ENCODE assay signal across 37 cellular contexts in the genomic region with DNA sequence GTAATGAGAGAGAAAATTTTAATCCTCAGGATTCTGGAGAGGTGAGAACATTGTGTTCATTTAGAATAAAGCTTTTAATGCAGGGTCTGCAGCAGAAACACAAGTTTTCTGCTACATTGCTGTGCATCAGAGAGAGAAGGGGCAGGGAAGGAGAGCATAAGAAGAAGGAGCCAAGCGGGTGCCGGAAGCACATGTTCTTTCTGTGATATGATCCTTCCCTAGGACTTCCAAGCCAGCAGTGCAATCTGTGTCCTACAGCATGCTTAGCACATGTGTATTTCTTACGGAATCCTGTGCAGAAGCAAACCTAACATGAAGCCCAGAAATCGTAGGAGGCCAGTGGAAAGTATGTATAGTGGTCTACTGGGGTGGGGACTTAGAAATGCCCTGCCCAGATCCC.
"Had no signal": no experiment of that assay in that cellular context is flagged by ENCODE, and none has a peak within 500 bp of the region (broad histone marks: within the 10 kb centered on the region; RNA-seq: fewer than 3 reads in every experiment).

No MANE protein-coding gene starts in this region.

- H3K27me3 Mint-ChIP-seq: activated CD4-positive, alpha-beta memory T cell treated with anti-CD3 and anti-CD28 coated beads for 36 hours; activated CD4-positive, alpha-beta T cell treated with anti-CD3 and anti-CD28 coated beads, Interleukin-2, amount 10 ng/mL, durations not matched to agents 24 days and 14 days; activated naive CD8-positive, alpha-beta T cell treated with anti-CD3 and anti-CD28 coated beads for 36 hours; activated T-helper 17 cell treated with anti-CD3 and anti-CD28 coated beads, Interleukin-2, amount 50 U/mL, for 72 hours had no signal

- H3K36me3 ChIP-seq: adrenal gland, brain microvascular endothelial cell, breast epithelium had no signal

- H3K9me3 Mint-ChIP-seq: activated B cell treated with CpG ODN at 0.5 μM for 24 hours; activated CD4-positive, alpha-beta memory T cell treated with anti-CD3 and anti-CD28 coated beads for 36 hours; activated CD4-positive, alpha-beta T cell treated with anti-CD3 and anti-CD28 coated beads, Interleukin-2, amount 10 ng/mL, durations not matched to agents 24 days and 14 days; activated CD8-positive, alpha-beta T cell treated with anti-CD3 and anti-CD28 coated beads for 36 hours; activated naive CD4-positive, alpha-beta T cell treated with anti-CD3 and anti-CD28 coated beads for 36 hours; activated naive CD8-positive, alpha-beta T cell treated with anti-CD3 and anti-CD28 coated beads for 36 hours; activated T-cell treated with anti-CD3 and anti-CD28 coated beads, Interleukin-2, amount 50 U/mL, for 4 hours; activated T-helper 1 cell treated with anti-CD3 and anti-CD28 coated beads, Interleukin-12 subunit alpha, Interleukin-12 subunit beta, Interleukin-2, Interleukin-4 antibody, amounts not matched to agents 30 ng/mL and 10 ng/mL and 1 ng/mL, durations not matched to agents 14 hours and 24 hours and 36 hours; activated T-helper 17 cell treated with anti-CD3 and anti-CD28 coated beads, Interleukin-2, amount 50 U/mL, for 72 hours; T-helper 1 cell treated with Interleukin-12 subunit alpha and Interleukin-12 subunit beta and Interleukin-4 antibody, amounts not matched to agents 30 μg/mL and 1 μg/mL, for 36 hours; T-helper 2 cell treated with Interferon-gamma antibody and Interleukin-4, amounts not matched to agents 5 μg/mL and 100 μg/mL, for 36 hours had no signal

- H3K4me3 Mint-ChIP-seq: activated B cell treated with CpG ODN at 0.5 μM for 24 hours; activated CD4-positive, alpha-beta memory T cell treated with anti-CD3 and anti-CD28 coated beads for 36 hours; activated CD4-positive, alpha-beta T cell treated with anti-CD3 and anti-CD28 coated beads, Interleukin-2, amount 10 ng/mL, durations not matched to agents 24 days and 14 days; activated CD8-positive, alpha-beta T cell treated with anti-CD3 and anti-CD28 coated beads for 36 hours; activated naive CD4-positive, alpha-beta T cell treated with anti-CD3 and anti-CD28 coated beads for 36 hours; activated naive CD8-positive, alpha-beta T cell treated with anti-CD3 and anti-CD28 coated beads for 36 hours; activated T-cell treated with anti-CD3 and anti-CD28 coated beads, Interleukin-2, amount 50 U/mL, for 4 hours; activated T-cell treated with anti-CD3 and anti-CD28 coated beads, Interleukin-2, amount 50 U/mL, for 72 hours; activated T-helper 1 cell treated with anti-CD3 and anti-CD28 coated beads, Interleukin-12 subunit alpha, Interleukin-12 subunit beta, Interleukin-2, Interleukin-4 antibody, amounts not matched to agents 30 ng/mL and 10 ng/mL and 1 ng/mL, durations not matched to agents 14 hours and 24 hours and 36 hours; activated T-helper 17 cell treated with anti-CD3 and anti-CD28 coated beads, Interleukin-2, amount 50 U/mL, for 72 hours; T-helper 1 cell treated with Interleukin-12 subunit alpha and Interleukin-12 subunit beta and Interleukin-4 antibody, amounts not matched to agents 30 μg/mL and 1 μg/mL, for 36 hours; T-helper 2 cell treated with Interferon-gamma antibody and Interleukin-4, amounts not matched to agents 5 μg/mL and 100 μg/mL, for 36 hours had no signal

- H3K4me3 ChIP-seq: adrenal gland, body of pancreas, breast epithelium had no signal

- H3K27me3 ChIP-seq: adrenal gland, body of pancreas, brain microvascular endothelial cell, breast epithelium had no signal

- H3K27ac ChIP-seq: adrenal gland, body of pancreas, brain microvascular endothelial cell, breast epithelium, VCaP had no signal

- H3K9me3 ChIP-seq: adrenal gland, body of pancreas, breast epithelium had no signal

- H3K27ac Mint-ChIP-seq: activated B cell treated with CpG ODN at 0.5 μM for 24 hours; activated CD4-positive, alpha-beta memory T cell treated with anti-CD3 and anti-CD28 coated beads for 36 hours; activated CD4-positive, alpha-beta T cell treated with anti-CD3 and anti-CD28 coated beads, Interleukin-2, amount 10 ng/mL, durations not matched to agents 24 days and 14 days; activated CD8-positive, alpha-beta T cell treated with anti-CD3 and anti-CD28 coated beads for 36 hours; activated naive CD4-positive, alpha-beta T cell treated with anti-CD3 and anti-CD28 coated beads for 36 hours; activated naive CD4-positive, alpha-beta T cell treated with anti-CD3 and anti-CD28 coated beads, Interleukin-2, amount 50 U/mL, for 72 hours; activated naive CD8-positive, alpha-beta T cell treated with anti-CD3 and anti-CD28 coated beads for 36 hours; activated T-cell treated with anti-CD3 and anti-CD28 coated beads, Interleukin-2, amount 50 U/mL, for 72 hours; activated T-helper 1 cell treated with anti-CD3 and anti-CD28 coated beads, Interleukin-12 subunit alpha, Interleukin-12 subunit beta, Interleukin-2, Interleukin-4 antibody, amounts not matched to agents 30 ng/mL and 10 ng/mL and 1 ng/mL, durations not matched to agents 14 hours and 24 hours and 36 hours; activated T-helper 17 cell treated with anti-CD3 and anti-CD28 coated beads, Interleukin-2, amount 50 U/mL, for 72 hours; T-helper 1 cell treated with Interleukin-12 subunit alpha and Interleukin-12 subunit beta and Interleukin-4 antibody, amounts not matched to agents 30 μg/mL and 1 μg/mL, for 36 hours; T-helper 2 cell treated with Interferon-gamma antibody and Interleukin-4, amounts not matched to agents 5 μg/mL and 100 μg/mL, for 36 hours had no signal

- DNase-seq: activated B cell treated with CpG ODN at 0.5 μM for 24 hours; activated CD4-positive, alpha-beta memory T cell treated with anti-CD3 and anti-CD28 coated beads for 36 hours; activated CD4-positive, alpha-beta T cell treated with anti-CD3 and anti-CD28 coated beads for 4 hours; activated CD4-positive, alpha-beta T cell treated with anti-CD3 and anti-CD28 coated beads, Interleukin-2, amount 10 ng/mL, durations not matched to agents 24 days and 14 days; activated CD4-positive, alpha-beta T cell treated with anti-CD3 and anti-CD28 coated beads, Interleukin-2, amount 50 U/mL, for 1 hour; activated CD4-positive, alpha-beta T cell treated with anti-CD3 and anti-CD28 coated beads, Interleukin-2, amount 50 U/mL, for 4 hours; activated CD4-positive, CD25-positive, alpha-beta regulatory T cell treated with anti-CD3 and anti-CD28 coated beads, Interleukin-2, amount 50 U/mL, for 72 hours; activated CD8-positive, alpha-beta memory T cell treated with anti-CD3 and anti-CD28 coated beads, Interleukin-2, amount 50 U/mL, for 4 hours; activated CD8-positive, alpha-beta T cell treated with anti-CD3 and anti-CD28 coated beads for 36 hours; activated effector memory CD4-positive, alpha-beta T cell treated with anti-CD3 and anti-CD28 coated beads, Interleukin-2, amount 50 U/mL, for 16 hours; activated gamma-delta T cell treated with Interleukin-2 at 50 U/mL for 16 hours; activated naive CD4-positive, alpha-beta T cell; activated naive CD4-positive, alpha-beta T cell treated with anti-CD3 and anti-CD28 coated beads for 36 hours; activated naive CD4-positive, alpha-beta T cell treated with anti-CD3 and anti-CD28 coated beads, Interleukin-2, amount 50 U/mL, for 16 hours; activated naive CD8-positive, alpha-beta T cell treated with anti-CD3 and anti-CD28 coated beads for 36 hours; activated T-cell treated with anti-CD3 and anti-CD28 coated beads for 4 hours; activated T-cell treated with anti-CD3 and anti-CD28 coated beads, Interleukin-2, amount 50 U/mL, for 1 hour; activated T-cell treated with anti-CD3 and anti-CD28 coated beads, Interleukin-2, amount 50 U/mL, for 4 hours; activated T-cell treated with anti-CD3 and anti-CD28 coated beads, Interleukin-2, amount 50 U/mL, for 72 hours; adrenal gland; amniotic stem cell; aorta; body of pancreas; brain microvascular endothelial cell; central memory CD4-positive, alpha-beta T cell; T-helper 1 cell; T-helper 2 cell; T-helper 9 cell had no signal

- H3K4me1 Mint-ChIP-seq: activated B cell treated with CpG ODN at 0.5 μM for 24 hours; activated CD4-positive, alpha-beta T cell treated with anti-CD3 and anti-CD28 coated beads, Interleukin-2, amount 10 ng/mL, durations not matched to agents 24 days and 14 days; activated naive CD8-positive, alpha-beta T cell treated with anti-CD3 and anti-CD28 coated beads for 36 hours; activated T-helper 17 cell treated with anti-CD3 and anti-CD28 coated beads, Interleukin-2, amount 50 U/mL, for 72 hours had no signal

- H3K36me3 Mint-ChIP-seq: activated CD4-positive, alpha-beta memory T cell treated with anti-CD3 and anti-CD28 coated beads for 36 hours; activated naive CD4-positive, alpha-beta T cell treated with anti-CD3 and anti-CD28 coated beads, Interleukin-2, amount 50 U/mL, for 72 hours; activated naive CD8-positive, alpha-beta T cell treated with anti-CD3 and anti-CD28 coated beads for 36 hours had no signal

- FAIRE-seq: astrocyte, TTC549 had no signal

- H3K4me1 ChIP-seq: adrenal gland, body of pancreas, breast epithelium had no signal

- ATAC-seq: activated CD8-positive, alpha-beta T cell treated with anti-CD3 and anti-CD28 coated beads for 36 hours; activated naive CD4-positive, alpha-beta T cell treated with anti-CD3 and anti-CD28 coated beads, Interleukin-2, amount 50 U/mL, for 72 hours; activated T-cell treated with anti-CD3 and anti-CD28 coated beads, Interleukin-2, amount 50 U/mL, for 4 hours; activated T-cell treated with anti-CD3 and anti-CD28 coated beads, Interleukin-2, amount 50 U/mL, for 72 hours; activated T-helper 17 cell treated with anti-CD3 and anti-CD28 coated beads, Interleukin-2, amount 50 U/mL, for 72 hours; body of pancreas had no signal
